ENCODE assay signal across 10 cellular contexts in the genomic region with DNA sequence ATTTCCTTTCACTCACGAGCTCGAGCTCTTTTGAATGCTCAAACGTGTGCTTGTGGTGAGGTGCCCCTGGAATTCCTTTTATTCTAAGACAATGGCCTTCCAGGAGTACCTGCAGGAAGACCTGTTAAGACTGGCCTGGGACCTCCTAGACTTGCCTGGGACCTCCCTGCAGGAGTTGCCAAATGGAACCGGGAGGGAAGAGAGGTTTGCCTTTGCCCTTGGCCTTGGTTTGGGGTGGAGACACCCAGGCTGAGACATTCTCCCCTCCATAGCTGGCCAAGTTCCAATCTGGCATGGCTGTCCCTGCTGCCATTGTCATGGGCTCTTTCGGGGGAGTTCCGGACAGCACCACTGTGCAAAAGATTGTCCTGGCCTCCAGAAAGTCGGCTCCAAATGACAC. TPM values are rescaled to one million over a fixed set of nuclear protein-coding genes. Genes with fewer than 3 reads are reported as not detected.
DNase-seq lines count a peak whose midpoint lies in the region; ATAC-seq and TF ChIP-seq lines count a peak whose summit lies in the region.
"Had no signal": no experiment of that assay in that cellular context is flagged by ENCODE, and none has a peak within 500 bp of the region (broad histone marks: within the 10 kb centered on the region; RNA-seq: fewer than 3 reads in every experiment).

No MANE protein-coding gene starts in this region.

- H2AFZ ChIP-seq in neuronal stem cell (ENCODE audit: low read length): peak overlapping the region; percentile 76

- H3K36me3 Mint-ChIP-seq in activated T-helper 17 cell treated with anti-CD3 and anti-CD28 coated beads, Interleukin-2, amount 50 U/mL, for 72 hours (ENCODE audit: low read depth): peaks cover 14% of the 10 kb centered on the region

- H3K23ac ChIP-seq in neuronal stem cell (ENCODE audit: low read depth, low read length, poor library complexity): no peak overlapping the region

- intact Hi-C loops in left ventricle myocardium inferior (cut with micrococcal nuclease): no loop called here
- intact Hi-C loops in cardiac septum (cut with DNase I): loop anchor here (5.0 kb wide), 1 partner anchor 43 kb away; the partner anchor contains the start of gene DDIT4
- intact Hi-C loops in dorsolateral prefrontal cortex (cut with DNase I): no loop called here

- no peaks in the 10 kb centered on the region for H3K9me3 Mint-ChIP-seq in activated T-helper 17 cell treated with anti-CD3 and anti-CD28 coated beads, Interleukin-2, amount 50 U/mL, for 72 hours

- H3K4ac ChIP-seq in neuronal stem cell (ENCODE audit: low read length): no peak overlapping the region

- H3K9me3 ChIP-seq in left ventricle myocardium inferior (replicated peaks) (no peaks in the 10 kb centered on the region), neuronal stem cell (replicated peaks in 1 of 2; ENCODE audit: control insufficient read depth in 2 of 2, insufficient read depth in 1 of 2, low read depth in 1 of 2, low read length in 2 of 2) (no peaks in the 10 kb centered on the region)

- H4K91ac ChIP-seq in neuronal stem cell (ENCODE audit: low read depth, low read length, poor library complexity): no peak overlapping the region

- no peak overlapping the region for H3K14ac ChIP-seq in neuronal stem cell (ENCODE audit: low read length)

- H4K8ac ChIP-seq in neuronal stem cell (ENCODE audit: low read depth, low read length): no peak overlapping the region

- no peaks in the 10 kb centered on the region for H3K36me3 ChIP-seq in left ventricle myocardium inferior
- no peaks in the 10 kb centered on the region for H3K36me3 ChIP-seq in neuronal stem cell (replicated peaks in 1 of 2; ENCODE audit: control insufficient read depth in 2 of 2, insufficient read depth in 2 of 2, low read length in 2 of 2)

- WGBS in neuronal stem cell (ENCODE audit: extremely low coverage in 2 of 2, insufficient read length in 2 of 2, insufficient replicate concordance in 1 of 2), 2 donors: no CpG with 5 or more reads among the region's 7 CpGs

- no peaks in the 10 kb centered on the region for H3K27me3 Mint-ChIP-seq in activated T-helper 17 cell treated with anti-CD3 and anti-CD28 coated beads, Interleukin-2, amount 50 U/mL, for 72 hours

- no peaks in the 10 kb centered on the region for H3K79me1 ChIP-seq in neuronal stem cell (ENCODE audit: low read depth, low read length)

- peaks cover 72% of the 10 kb centered on the region for H3K4me1 ChIP-seq in left ventricle myocardium inferior
- peaks cover 13 to 15% of the 10 kb centered on the region in 2 donors for H3K4me1 ChIP-seq in neuronal stem cell (ENCODE audit: control insufficient read depth in 2 of 2, insufficient read depth in 1 of 2, low read depth in 1 of 2, low read length in 2 of 2)

- no peak overlapping the region for H3K27ac Mint-ChIP-seq in activated T-helper 17 cell treated with anti-CD3 and anti-CD28 coated beads, Interleukin-2, amount 50 U/mL, for 72 hours

- H3K27ac ChIP-seq in left ventricle myocardium inferior (replicated peaks): peak overlapping the region; percentile 91
- H3K27ac ChIP-seq in dorsolateral prefrontal cortex: peak overlapping the region in 39 of 59 donors; percentile 4 to 73 (median 51)
- no peak overlapping the region for H3K27ac ChIP-seq in neuronal stem cell (replicated peaks; ENCODE audit: low read length)

- H3K4me3 Mint-ChIP-seq in activated T-helper 17 cell treated with anti-CD3 and anti-CD28 coated beads, Interleukin-2, amount 50 U/mL, for 72 hours: no peak overlapping the region

- H3K18ac ChIP-seq in neuronal stem cell (ENCODE audit: low read length): no peak overlapping the region

- H3K4me3 ChIP-seq in left ventricle myocardium inferior: no peak overlapping the region
- H3K4me3 ChIP-seq in dorsolateral prefrontal cortex: no peak overlapping the region
- no peak overlapping the region for H3K4me3 ChIP-seq in neuronal stem cell (ENCODE audit: low read length in 2 of 2)

- H2BK12ac ChIP-seq in neuronal stem cell (ENCODE audit: low read length): no peak overlapping the region

- H2BK15ac ChIP-seq in neuronal stem cell (ENCODE audit: low read length): no peak overlapping the region

- no peak overlapping the region for H2BK5ac ChIP-seq in neuronal stem cell (ENCODE audit: low read length)

- no peak overlapping the region for H2AK5ac ChIP-seq in neuronal stem cell (ENCODE audit: low read depth, low read length)

- H3K27me3 ChIP-seq in left ventricle myocardium inferior (ENCODE audit: low read depth): no peaks in the 10 kb centered on the region
- H3K27me3 ChIP-seq in dorsolateral prefrontal cortex: no peaks in the 10 kb centered on the region
- peaks cover 0 to 5% (median 0%) of the 10 kb centered on the region in 3 experiments for H3K27me3 ChIP-seq in neuronal stem cell (ENCODE audit: control insufficient read depth in 3 of 3, insufficient read depth in 3 of 3, low read depth in 1 of 3, low read length in 3 of 3)

- DNase-seq in left ventricle myocardium inferior (no peak), cardiac septum (ENCODE audit: low spot score) (no peak), dorsolateral prefrontal cortex (no peak), neuronal stem cell (ENCODE audit: low spot score) (no peak), ureter (ENCODE audit: low spot score) (no peak)
- DNase-seq: foreskin melanocyte, NCI-H2171 treated with DMSO at 0.1 percent for 48 hours had no signal

- ATAC-seq in GM18870 (IDR thresholded peaks at IDR 0.05; ENCODE audit: unreplicated experiment) (no peak), GM21619 (IDR thresholded peaks at IDR 0.05; ENCODE audit: unreplicated experiment) (no peak)
- ATAC-seq in activated T-helper 17 cell treated with anti-CD3 and anti-CD28 coated beads, Interleukin-2, amount 50 U/mL, for 72 hours (replicated peaks): no peak

- no peak overlapping the region for H3K9ac ChIP-seq in neuronal stem cell (ENCODE audit: low read depth, low read length, poor library complexity)

- H3K4me1 Mint-ChIP-seq in activated T-helper 17 cell treated with anti-CD3 and anti-CD28 coated beads, Interleukin-2, amount 50 U/mL, for 72 hours: peaks cover 31% of the 10 kb centered on the region

- TF ChIP-seq CTCF in left ventricle myocardium inferior (IDR thresholded peaks at IDR 0.05; ENCODE audit: borderline replicate concordance) (no peak), dorsolateral prefrontal cortex (IDR thresholded peaks at IDR 0.05 in 54 of 56, conservative IDR thresholded peaks at IDR 0.05 in 2 of 56; ENCODE audit: low read depth in 1 of 56, partially characterized antibody in 56 of 56) (no peak)

- no peak overlapping the region for H2BK120ac ChIP-seq in neuronal stem cell (ENCODE audit: low read depth, low read length)

- H3K4me2 ChIP-seq in neuronal stem cell (ENCODE audit: insufficient read depth, low read length, poor library complexity, severe bottlenecking): no peak overlapping the region

RNA-seq across cellular contexts. Expression of gene DNAJB12, which starts 39.7 kb away (rescaled TPM):
- total RNA-seq in left ventricle myocardium inferior: 25.6 TPM
- 28.9 TPM for total RNA-seq in cardiac septum
- 10 to 100 TPM; 25.5 to 44.3 (median 34.1) TPM for total RNA-seq in dorsolateral prefrontal cortex
- polyA plus RNA-seq in neuronal stem cell (2013, experiment 1 of 2): 10.8 TPM
- polyA plus RNA-seq in neuronal stem cell (2013, experiment 2 of 2): 10.2 TPM
- total RNA-seq in ureter: 44.9 TPM
- total RNA-seq in activated T-helper 17 cell treated with anti-CD3 and anti-CD28 coated beads, Interleukin-2, amount 50 U/mL, for 72 hours: 10 to 100 TPM; 32.0 to 35.9 TPM

RNA-seq across cellular contexts. Expression of gene DDIT4, which starts 41.3 kb away (rescaled TPM):
- total RNA-seq in left ventricle myocardium inferior: 66.3 TPM
- 22.6 TPM for total RNA-seq in cardiac septum
- total RNA-seq in dorsolateral prefrontal cortex: 100 to 1,000 TPM in 73 of 120 experiments, 10 to 100 TPM in 47; 33.5 to 407 (median 111) TPM
- 58.0 TPM for polyA plus RNA-seq in neuronal stem cell (2013, experiment 1 of 2)
- 58.6 TPM for polyA plus RNA-seq in neuronal stem cell (2013, experiment 2 of 2)
- total RNA-seq in ureter: 525 TPM
- total RNA-seq in activated T-helper 17 cell treated with anti-CD3 and anti-CD28 coated beads, Interleukin-2, amount 50 U/mL, for 72 hours: 1,000 to 10,000 TPM in 1 of 2 donors, 100 to 1,000 TPM in 1; 746 to 1,569 TPM
